Comparison of ENCODE assay signal across 37 cellular contexts in the genomic region with DNA sequence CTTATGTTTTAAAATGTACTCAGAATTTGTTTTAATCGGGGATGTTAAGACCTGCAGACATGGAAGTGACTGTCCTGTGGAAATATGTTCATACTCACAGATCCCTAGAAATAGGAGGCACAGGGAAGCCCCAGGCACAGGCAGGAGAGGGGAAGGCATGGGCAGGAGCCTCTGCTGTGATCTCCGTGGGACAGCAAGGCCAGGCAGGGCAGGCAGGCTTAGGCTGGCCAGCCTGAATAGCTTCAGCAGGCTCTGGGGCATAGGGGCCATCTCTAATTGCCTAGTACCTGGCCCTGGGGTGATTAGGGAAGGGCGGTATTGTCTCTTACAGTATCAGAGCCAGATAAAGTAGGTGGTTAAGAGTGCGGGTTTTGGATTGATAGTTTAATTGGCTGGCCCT. TPM values are rescaled to one million over a fixed set of nuclear protein-coding genes. Genes with fewer than 3 reads are reported as not detected.
"Had no signal": no experiment of that assay in that cellular context is flagged by ENCODE, and none has a peak within 500 bp of the region (broad histone marks: within the 10 kb centered on the region; RNA-seq: fewer than 3 reads in every experiment).

No MANE protein-coding gene starts in this region.

- H3K4me3 ChIP-seq: MG63 had no signal

- H3K36me3 ChIP-seq: MG63 had no signal

- DNase-seq: Karpas-422, Kasumi-1, MG63, MM.1S, MV-4-11, NCI-H1048, NCI-H1092, NCI-H1092 treated with DMSO at 0.1 percent for 48 hours, NCI-H1105, NCI-H1105 treated with DMSO at 0.1 percent for 48 hours, NCI-H1417, NCI-H1417 treated with DMSO at 0.1 percent for 48 hours, NCI-H1436, NCI-H1436 treated with DMSO at 0.1 percent for 48 hours, NCI-H146, NCI-H1694, NCI-H1694 treated with DMSO at 0.1 percent for 48 hours, NCI-H187, NCI-H187 treated with DMSO at 0.1 percent for 48 hours, NCI-H1930, NCI-H2029, NCI-H2029 treated with DMSO at 0.1 percent for 48 hours, NCI-H2081, NCI-H2081 treated with DMSO at 0.1 percent for 48 hours, NCI-H2107, NCI-H2171, NCI-H2171 treated with DMSO at 0.1 percent for 48 hours, NCI-H2227 treated with DMSO at 0.1 percent for 48 hours, NCI-H226, NCI-H345, NCI-H446, NCI-H446 treated with DMSO at 0.1 percent for 48 hours, NCI-H510A, NCI-H510A treated with DMSO at 0.1 percent for 48 hours, NCI-H524 had no signal

- H3K9me3 ChIP-seq: MG63 had no signal

RNA-seq across cellular contexts. Expression of a gene that starts 59.8 kb away (rescaled TPM):
- total RNA-seq: MCF 10A, NCI-H460 had no signal
